Comparison of ENCODE assay signal across 15 cellular contexts in the genomic region with DNA sequence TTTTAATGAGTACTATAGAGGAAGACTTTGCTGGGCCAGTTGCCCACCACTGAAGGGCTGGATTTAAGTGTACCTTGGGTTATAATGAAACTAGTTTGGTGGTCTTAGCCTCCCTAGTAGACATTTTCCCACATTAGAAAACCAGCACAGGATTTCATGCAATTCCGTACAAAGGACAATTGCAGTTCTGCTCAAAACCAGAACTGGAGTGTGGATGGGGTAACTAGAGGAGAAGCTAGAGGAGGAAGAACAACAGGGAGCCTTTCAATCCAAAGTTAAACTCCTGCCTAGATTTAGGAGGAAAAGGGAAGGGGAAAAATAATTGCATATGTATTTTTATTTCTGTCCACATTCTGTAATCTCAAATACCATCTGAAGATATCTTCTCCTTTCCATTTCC.
DNase-seq lines count a peak whose midpoint lies in the region; ATAC-seq and TF ChIP-seq lines count a peak whose summit lies in the region.
"Had no signal": no experiment of that assay in that cellular context is flagged by ENCODE, and none has a peak within 500 bp of the region (broad histone marks: within the 10 kb centered on the region; RNA-seq: fewer than 3 reads in every experiment).

No MANE protein-coding gene starts in this region.

- no peaks in the 10 kb centered on the region for H3K79me1 ChIP-seq in neuronal stem cell (ENCODE audit: low read depth, low read length)

- H2BK15ac ChIP-seq in neuronal stem cell (ENCODE audit: low read length), result no peak overlapping the region

- H4K8ac ChIP-seq in neuronal stem cell (ENCODE audit: low read depth, low read length), result no peak overlapping the region

- CTCF ChIA-PET in HEK293 (lab: Yijun Ruan, JAX), result interaction anchor here (1.7 kb wide), 1 partner anchor 10 kb away, joined by 4 read pairs; no protein-coding TSS in a partner anchor

- H2BK120ac ChIP-seq in neuronal stem cell (ENCODE audit: low read depth, low read length), result no peak overlapping the region

- H3K4me3 ChIP-seq in HEK293 (ENCODE audit: low read depth, low read length), result no peak overlapping the region
- H3K4me3 ChIP-seq in fibroblast of villous mesenchyme (ENCODE audit: low read depth, low read length), result no peak overlapping the region
- no peak overlapping the region for H3K4me3 ChIP-seq in neuronal stem cell (ENCODE audit: low read length in 2 of 2)

- DNase-seq in fibroblast of villous mesenchyme (ENCODE audit: low read depth), result peak; percentile 20
- peak; percentile 48 for DNase-seq in neuronal stem cell (ENCODE audit: low spot score)
- no peak for DNase-seq in epidermal melanocyte (ENCODE audit: insufficient read length, low spot score)
- no peak for DNase-seq in natural killer cell treated with Interleukin-12 subunit alpha and Interleukin-12 subunit beta and Interleukin-15 and Interleukin-18, amount 100 ng/mL, for 72 hours (ENCODE audit: low spot score)
- no peak for DNase-seq in DMS114 treated with DMSO at 0.1 percent for 48 hours (lab: John Stamatoyannopoulos, UW; ENCODE audit: unreplicated experiment)
- DNase-seq: activated CD8-positive, alpha-beta T cell treated with anti-CD3 and anti-CD28 coated beads, Interleukin-2, amount 10 ng/mL, durations not matched to agents 7 days and 5 days; activated naive CD4-positive, alpha-beta T cell; glutamatergic neuron; NCI-H2171; PC-3; T1000 had no signal

- WGBS in neuronal stem cell (ENCODE audit: extremely low coverage in 2 of 2, insufficient read length in 2 of 2, insufficient replicate concordance in 1 of 2), 2 donors, result no CpG with 5 or more reads among the region's 1 CpG

- H3K9me3 Mint-ChIP-seq in natural killer cell treated with Interleukin-12 subunit alpha and Interleukin-12 subunit beta and Interleukin-15 and Interleukin-18, amount 100 ng/mL, for 72 hours, result no peaks in the 10 kb centered on the region

- peaks cover 21 to 30% of the 10 kb centered on the region in 2 donors for H3K4me1 Mint-ChIP-seq in natural killer cell treated with Interleukin-12 subunit alpha and Interleukin-12 subunit beta and Interleukin-15 and Interleukin-18, amount 100 ng/mL, for 72 hours (ENCODE audit: low read depth in 2 of 2)

- no peak overlapping the region for H4K91ac ChIP-seq in neuronal stem cell (ENCODE audit: low read depth, low read length, poor library complexity)

- no peaks in the 10 kb centered on the region for H3K27me3 ChIP-seq in neuronal stem cell (ENCODE audit: control insufficient read depth in 3 of 3, insufficient read depth in 3 of 3, low read depth in 1 of 3, low read length in 3 of 3)

- H3K36me3 ChIP-seq in HEK293 (ENCODE audit: control insufficient read depth in 2 of 2, insufficient read depth in 1 of 2, low read length in 2 of 2), result no peaks in the 10 kb centered on the region
- H3K36me3 ChIP-seq in neuronal stem cell (replicated peaks in 1 of 2; ENCODE audit: control insufficient read depth in 2 of 2, insufficient read depth in 2 of 2, low read length in 2 of 2), result no peaks in the 10 kb centered on the region

- POLR2A ChIA-PET in HEK293 (lab: Yijun Ruan, JAX), result no interaction called here

- H3K14ac ChIP-seq in neuronal stem cell (ENCODE audit: low read length), result no peak overlapping the region

- H3K27ac Mint-ChIP-seq in natural killer cell treated with Interleukin-12 subunit alpha and Interleukin-12 subunit beta and Interleukin-15 and Interleukin-18, amount 100 ng/mL, for 72 hours, result no peak overlapping the region
- H3K27ac Mint-ChIP-seq: activated CD8-positive, alpha-beta T cell treated with anti-CD3 and anti-CD28 coated beads, Interleukin-2, amount 10 ng/mL, durations not matched to agents 7 days and 5 days had no signal

- peaks cover 5 to 9% of the 10 kb centered on the region in 2 donors for H3K27me3 Mint-ChIP-seq in natural killer cell treated with Interleukin-12 subunit alpha and Interleukin-12 subunit beta and Interleukin-15 and Interleukin-18, amount 100 ng/mL, for 72 hours

- no peak overlapping the region for H2AFZ ChIP-seq in neuronal stem cell (ENCODE audit: low read length)

- no peak overlapping the region for H2BK12ac ChIP-seq in neuronal stem cell (ENCODE audit: low read length)

- H3K4me3 Mint-ChIP-seq in natural killer cell treated with Interleukin-12 subunit alpha and Interleukin-12 subunit beta and Interleukin-15 and Interleukin-18, amount 100 ng/mL, for 72 hours, result no peak overlapping the region
- H3K4me3 Mint-ChIP-seq: activated CD8-positive, alpha-beta T cell treated with anti-CD3 and anti-CD28 coated beads, Interleukin-2, amount 10 ng/mL, durations not matched to agents 7 days and 5 days had no signal

- H3K9me3 ChIP-seq in HEK293 (ENCODE audit: control insufficient read depth, insufficient read depth, low read depth, low read length) (no peaks in the 10 kb centered on the region), neuronal stem cell (replicated peaks in 1 of 2; ENCODE audit: control insufficient read depth in 2 of 2, insufficient read depth in 1 of 2, low read depth in 1 of 2, low read length in 2 of 2) (no peaks in the 10 kb centered on the region)

- no peak overlapping the region for H2BK5ac ChIP-seq in neuronal stem cell (ENCODE audit: low read length)

- H2AK5ac ChIP-seq in neuronal stem cell (ENCODE audit: low read depth, low read length), result no peak overlapping the region

- no peak overlapping the region for H3K18ac ChIP-seq in neuronal stem cell (ENCODE audit: low read length)

- peaks cover 6% of the 10 kb centered on the region for H3K36me3 Mint-ChIP-seq in natural killer cell treated with Interleukin-12 subunit alpha and Interleukin-12 subunit beta and Interleukin-15 and Interleukin-18, amount 100 ng/mL, for 72 hours

- TF ChIP-seq CTCF in HEK293 (tag by site-specific recombination; IDR thresholded peaks at IDR 0.05) (no peak), fibroblast of villous mesenchyme (IDR thresholded peaks at IDR 0.05; ENCODE audit: insufficient read depth, low read depth, low read length) (no peak)

- ATAC-seq in natural killer cell treated with Interleukin-12 subunit alpha and Interleukin-12 subunit beta and Interleukin-15 and Interleukin-18, amount 100 ng/mL, for 72 hours, result no peak
- ATAC-seq in GM19467 (IDR thresholded peaks at IDR 0.05; ENCODE audit: unreplicated experiment), result no peak
- ATAC-seq: activated CD8-positive, alpha-beta T cell treated with anti-CD3 and anti-CD28 coated beads, Interleukin-2, amount 10 ng/mL, durations not matched to agents 7 days and 5 days; PC-3 had no signal

- no peak overlapping the region for H3K4ac ChIP-seq in neuronal stem cell (ENCODE audit: low read length)

- no peak overlapping the region for H3K4me2 ChIP-seq in neuronal stem cell (ENCODE audit: insufficient read depth, low read length, poor library complexity, severe bottlenecking)

- H3K27ac ChIP-seq in HEK293 (ENCODE audit: extremely low read depth, low read depth, low read length) (no peak overlapping the region), angular gyrus (ENCODE audit: low read depth, low read length) (peak overlapping the region; percentile 23), neuronal stem cell (replicated peaks; ENCODE audit: low read length) (no peak overlapping the region)
- H3K27ac ChIP-seq: C4-2B had no signal

- H3K4me1 ChIP-seq in HEK293 (ENCODE audit: control insufficient read depth, insufficient read depth, low read length) (peaks cover 8% of the 10 kb centered on the region), neuronal stem cell (ENCODE audit: control insufficient read depth in 2 of 2, insufficient read depth in 1 of 2, low read depth in 1 of 2, low read length in 2 of 2) (peaks cover 24 to 31% of the 10 kb centered on the region in 2 donors)

- H3K23ac ChIP-seq in neuronal stem cell (ENCODE audit: low read depth, low read length, poor library complexity), result no peak overlapping the region

- H3K9ac ChIP-seq in neuronal stem cell (ENCODE audit: low read depth, low read length, poor library complexity), result no peak overlapping the region

TF ChIP-seq in HEK293, 187 proteins besides CTCF, POLR2A, EP300 and RAD21:
- TF ChIP-seq TRIM28 (IDR thresholded peaks at IDR 0.05; ENCODE audit: borderline replicate concordance, low read length), result no peak
- 0 out of 2 replicates have a peak, but pooled peaks have one; percentile 31 for TF ChIP-seq ZBTB44 (tag by site-specific recombination; IDR thresholded peaks at IDR 0.05)
- TF ChIP-seq ZFP37 (tag by site-specific recombination; IDR thresholded peaks at IDR 0.05), result no peak
- TF ChIP-seq ZIC2 (tag by site-specific recombination; IDR thresholded peaks at IDR 0.05), result 0 out of 2 replicates have a peak, but pooled peaks have one; percentile 22

Comparison
In these comparisons a context has a peak if more than half of its experiments do, and no peak if none do; other contexts are left out.
1. DNase-seq: peak in fibroblast of villous mesenchyme (single experiment) and neuronal stem cell (single experiment); none in epidermal melanocyte (single experiment), natural killer cell treated with Interleukin-12 subunit alpha and Interleukin-12 subunit beta and Interleukin-15 and Interleukin-18, amount 100 ng/mL, for 72 hours (single experiment) and DMS114 treated with DMSO at 0.1 percent for 48 hours (single experiment).